ENCODE assay signal across 1 cellular context in the genomic region with DNA sequence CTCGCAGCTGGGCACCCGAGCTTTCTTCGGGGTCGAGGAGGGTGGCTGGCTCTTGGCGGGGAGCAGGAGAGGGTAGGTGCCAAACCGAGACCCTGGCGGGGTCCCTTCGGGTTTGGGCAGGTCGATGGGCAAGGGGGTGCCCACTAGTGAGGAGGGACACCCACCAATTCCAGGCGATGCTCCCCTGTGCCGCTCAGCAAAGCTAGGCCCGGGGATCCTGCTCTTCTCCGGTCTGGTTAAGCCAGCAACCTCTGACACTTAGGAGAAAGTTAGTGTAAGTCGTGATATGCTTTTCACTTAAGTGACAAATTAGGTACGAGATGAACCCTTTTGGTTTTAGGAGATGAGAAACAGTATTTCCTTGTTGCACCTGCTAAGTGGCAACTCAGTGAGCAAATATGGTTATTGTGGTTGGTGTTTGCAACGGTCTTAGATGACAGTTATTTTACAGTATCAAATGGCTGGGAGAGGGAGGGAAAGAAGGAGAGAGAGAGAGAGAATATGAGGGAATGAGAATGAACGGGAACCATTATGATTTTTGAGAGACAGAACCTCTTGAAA.
TF ChIP-seq lines count a peak whose summit lies in the region.

No MANE protein-coding gene starts in this region.

TF ChIP-seq in K562, 482 proteins besides CTCF, POLR2A, EP300 and RAD21 (continued from another document and continues in another):
- TF ChIP-seq, protein P1, sequence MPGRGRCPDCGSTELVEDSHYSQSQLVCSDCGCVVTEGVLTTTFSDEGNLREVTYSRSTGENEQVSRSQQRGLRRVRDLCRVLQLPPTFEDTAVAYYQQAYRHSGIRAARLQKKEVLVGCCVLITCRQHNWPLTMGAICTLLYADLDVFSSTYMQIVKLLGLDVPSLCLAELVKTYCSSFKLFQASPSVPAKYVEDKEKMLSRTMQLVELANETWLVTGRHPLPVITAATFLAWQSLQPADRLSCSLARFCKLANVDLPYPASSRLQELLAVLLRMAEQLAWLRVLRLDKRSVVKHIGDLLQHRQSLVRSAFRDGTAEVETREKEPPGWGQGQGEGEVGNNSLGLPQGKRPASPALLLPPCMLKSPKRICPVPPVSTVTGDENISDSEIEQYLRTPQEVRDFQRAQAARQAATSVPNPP (IDR thresholded peaks at IDR 0.05; ENCODE audit: borderline replicate concordance, insufficient read depth, insufficient read length), result no peak
- TF ChIP-seq SMARCA4 (IDR thresholded peaks at IDR 0.05) (no peak), MTA1 (IDR thresholded peaks at IDR 0.05; ENCODE audit: borderline replicate concordance) (peak; percentile 20; the same call in 1 of the 2 replicates), FOXA3 (CRISPR knock-in tag; conservative IDR thresholded peaks at IDR 0.05 in 1 of 2, IDR thresholded peaks at IDR 0.05 in 1 of 2) (0 out of 4 replicates have a peak, but pooled peaks of 1 of the 2 experiments have one; percentile 8), TCF7 (IDR thresholded peaks at IDR 0.05; ENCODE audit: borderline replicate concordance) (no peak), THRAP3 (IDR thresholded peaks at IDR 0.05; ENCODE audit: borderline replicate concordance) (no peak), MEIS2 (IDR thresholded peaks at IDR 0.05; ENCODE audit: partially characterized antibody) (peak; percentile 5), ZNF232 (CRISPR knock-in tag; IDR thresholded peaks at IDR 0.05) (0 out of 2 replicates have a peak, but pooled peaks have one; percentile 46), GATAD2A (IDR thresholded peaks at IDR 0.05) (0 out of 2 replicates have a peak, but pooled peaks have one; percentile 5), TEAD4 (IDR thresholded peaks at IDR 0.05; ENCODE audit: low read length) (no peak), TEAD4 (CRISPR knock-in tag; IDR thresholded peaks at IDR 0.05; ENCODE audit: borderline replicate concordance) (no peak), HDAC2 (IDR thresholded peaks at IDR 0.05) (0 out of 2 replicates have a peak, but pooled peaks have one; percentile 43), EHMT2 (IDR thresholded peaks at IDR 0.05) (0 out of 2 replicates have a peak, but pooled peaks have one; percentile 17), HDAC1 (IDR thresholded peaks at IDR 0.05) (peak in 1 of 2 experiments; percentile 38; a peak in 1 of 4 replicates), POLR3G (IDR thresholded peaks at IDR 0.05; ENCODE audit: extremely low read depth, insufficient read length, insufficient replicate concordance) (no peak), FOXK1 (CRISPR knock-in tag; IDR thresholded peaks at IDR 0.05; ENCODE audit: borderline replicate concordance) (peak; percentile 73; the same call in 1 of the 2 replicates), HMGN3 (IDR thresholded peaks at IDR 0.05; ENCODE audit: borderline replicate concordance, extremely low read depth, insufficient read length, low read depth, low read length) (no peak), ETV5 (CRISPR knock-in tag; IDR thresholded peaks at IDR 0.05; ENCODE audit: low read depth) (peak; percentile 12; the same call in 1 of the 2 replicates), HNRNPH1 (optimal IDR thresholded peaks at IDR 0.05; ENCODE audit: low read depth, low read length) (no peak)
- TF ChIP-seq, protein P2, sequence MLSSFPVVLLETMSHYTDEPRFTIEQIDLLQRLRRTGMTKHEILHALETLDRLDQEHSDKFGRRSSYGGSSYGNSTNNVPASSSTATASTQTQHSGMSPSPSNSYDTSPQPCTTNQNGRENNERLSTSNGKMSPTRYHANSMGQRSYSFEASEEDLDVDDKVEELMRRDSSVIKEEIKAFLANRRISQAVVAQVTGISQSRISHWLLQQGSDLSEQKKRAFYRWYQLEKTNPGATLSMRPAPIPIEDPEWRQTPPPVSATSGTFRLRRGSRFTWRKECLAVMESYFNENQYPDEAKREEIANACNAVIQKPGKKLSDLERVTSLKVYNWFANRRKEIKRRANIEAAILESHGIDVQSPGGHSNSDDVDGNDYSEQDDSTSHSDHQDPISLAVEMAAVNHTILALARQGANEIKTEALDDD (IDR thresholded peaks at IDR 0.05), result peak; percentile 50; the same call in 1 of the 2 replicates
- TF ChIP-seq, protein P3, sequence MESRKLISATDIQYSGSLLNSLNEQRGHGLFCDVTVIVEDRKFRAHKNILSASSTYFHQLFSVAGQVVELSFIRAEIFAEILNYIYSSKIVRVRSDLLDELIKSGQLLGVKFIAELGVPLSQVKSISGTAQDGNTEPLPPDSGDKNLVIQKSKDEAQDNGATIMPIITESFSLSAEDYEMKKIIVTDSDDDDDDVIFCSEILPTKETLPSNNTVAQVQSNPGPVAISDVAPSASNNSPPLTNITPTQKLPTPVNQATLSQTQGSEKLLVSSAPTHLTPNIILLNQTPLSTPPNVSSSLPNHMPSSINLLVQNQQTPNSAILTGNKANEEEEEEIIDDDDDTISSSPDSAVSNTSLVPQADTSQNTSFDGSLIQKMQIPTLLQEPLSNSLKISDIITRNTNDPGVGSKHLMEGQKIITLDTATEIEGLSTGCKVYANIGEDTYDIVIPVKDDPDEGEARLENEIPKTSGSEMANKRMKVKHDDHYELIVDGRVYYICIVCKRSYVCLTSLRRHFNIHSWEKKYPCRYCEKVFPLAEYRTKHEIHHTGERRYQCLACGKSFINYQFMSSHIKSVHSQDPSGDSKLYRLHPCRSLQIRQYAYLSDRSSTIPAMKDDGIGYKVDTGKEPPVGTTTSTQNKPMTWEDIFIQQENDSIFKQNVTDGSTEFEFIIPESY (CRISPR knock-in tag; IDR thresholded peaks at IDR 0.05), result 0 out of 2 replicates have a peak, but pooled peaks have one; percentile 19
- TF ChIP-seq, protein P4, sequence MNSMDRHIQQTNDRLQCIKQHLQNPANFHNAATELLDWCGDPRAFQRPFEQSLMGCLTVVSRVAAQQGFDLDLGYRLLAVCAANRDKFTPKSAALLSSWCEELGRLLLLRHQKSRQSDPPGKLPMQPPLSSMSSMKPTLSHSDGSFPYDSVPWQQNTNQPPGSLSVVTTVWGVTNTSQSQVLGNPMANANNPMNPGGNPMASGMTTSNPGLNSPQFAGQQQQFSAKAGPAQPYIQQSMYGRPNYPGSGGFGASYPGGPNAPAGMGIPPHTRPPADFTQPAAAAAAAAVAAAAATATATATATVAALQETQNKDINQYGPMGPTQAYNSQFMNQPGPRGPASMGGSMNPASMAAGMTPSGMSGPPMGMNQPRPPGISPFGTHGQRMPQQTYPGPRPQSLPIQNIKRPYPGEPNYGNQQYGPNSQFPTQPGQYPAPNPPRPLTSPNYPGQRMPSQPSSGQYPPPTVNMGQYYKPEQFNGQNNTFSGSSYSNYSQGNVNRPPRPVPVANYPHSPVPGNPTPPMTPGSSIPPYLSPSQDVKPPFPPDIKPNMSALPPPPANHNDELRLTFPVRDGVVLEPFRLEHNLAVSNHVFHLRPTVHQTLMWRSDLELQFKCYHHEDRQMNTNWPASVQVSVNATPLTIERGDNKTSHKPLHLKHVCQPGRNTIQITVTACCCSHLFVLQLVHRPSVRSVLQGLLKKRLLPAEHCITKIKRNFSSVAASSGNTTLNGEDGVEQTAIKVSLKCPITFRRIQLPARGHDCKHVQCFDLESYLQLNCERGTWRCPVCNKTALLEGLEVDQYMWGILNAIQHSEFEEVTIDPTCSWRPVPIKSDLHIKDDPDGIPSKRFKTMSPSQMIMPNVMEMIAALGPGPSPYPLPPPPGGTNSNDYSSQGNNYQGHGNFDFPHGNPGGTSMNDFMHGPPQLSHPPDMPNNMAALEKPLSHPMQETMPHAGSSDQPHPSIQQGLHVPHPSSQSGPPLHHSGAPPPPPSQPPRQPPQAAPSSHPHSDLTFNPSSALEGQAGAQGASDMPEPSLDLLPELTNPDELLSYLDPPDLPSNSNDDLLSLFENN (IDR thresholded peaks at IDR 0.05; ENCODE audit: low read depth in 2 of 2, low read length in 2 of 2), result no peak
- TF ChIP-seq, protein P5, sequence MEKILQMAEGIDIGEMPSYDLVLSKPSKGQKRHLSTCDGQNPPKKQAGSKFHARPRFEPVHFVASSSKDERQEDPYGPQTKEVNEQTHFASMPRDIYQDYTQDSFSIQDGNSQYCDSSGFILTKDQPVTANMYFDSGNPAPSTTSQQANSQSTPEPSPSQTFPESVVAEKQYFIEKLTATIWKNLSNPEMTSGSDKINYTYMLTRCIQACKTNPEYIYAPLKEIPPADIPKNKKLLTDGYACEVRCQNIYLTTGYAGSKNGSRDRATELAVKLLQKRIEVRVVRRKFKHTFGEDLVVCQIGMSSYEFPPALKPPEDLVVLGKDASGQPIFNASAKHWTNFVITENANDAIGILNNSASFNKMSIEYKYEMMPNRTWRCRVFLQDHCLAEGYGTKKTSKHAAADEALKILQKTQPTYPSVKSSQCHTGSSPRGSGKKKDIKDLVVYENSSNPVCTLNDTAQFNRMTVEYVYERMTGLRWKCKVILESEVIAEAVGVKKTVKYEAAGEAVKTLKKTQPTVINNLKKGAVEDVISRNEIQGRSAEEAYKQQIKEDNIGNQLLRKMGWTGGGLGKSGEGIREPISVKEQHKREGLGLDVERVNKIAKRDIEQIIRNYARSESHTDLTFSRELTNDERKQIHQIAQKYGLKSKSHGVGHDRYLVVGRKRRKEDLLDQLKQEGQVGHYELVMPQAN (IDR thresholded peaks at IDR 0.05; ENCODE audit: borderline replicate concordance), result peak; percentile 12; the same call in 1 of the 2 replicates
- TF ChIP-seq, protein P6, sequence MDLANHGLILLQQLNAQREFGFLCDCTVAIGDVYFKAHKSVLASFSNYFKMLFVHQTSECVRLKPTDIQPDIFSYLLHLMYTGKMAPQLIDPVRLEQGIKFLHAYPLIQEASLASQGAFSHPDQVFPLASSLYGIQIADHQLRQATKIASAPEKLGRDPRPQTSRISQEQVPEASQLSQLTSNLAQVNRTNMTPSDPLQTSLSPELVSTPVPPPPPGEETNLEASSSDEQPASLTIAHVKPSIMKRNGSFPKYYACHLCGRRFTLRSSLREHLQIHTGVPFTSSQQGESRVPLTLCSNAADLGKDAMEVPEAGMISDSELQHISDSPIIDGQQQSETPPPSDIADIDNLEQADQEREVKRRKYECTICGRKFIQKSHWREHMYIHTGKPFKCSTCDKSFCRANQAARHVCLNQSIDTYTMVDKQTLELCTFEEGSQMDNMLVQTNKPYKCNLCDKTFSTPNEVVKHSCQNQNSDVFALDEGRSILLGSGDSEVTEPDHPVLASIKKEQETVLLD (IDR thresholded peaks at IDR 0.05), result 0 out of 2 replicates have a peak, but pooled peaks have one; percentile 19
- TF ChIP-seq, protein P7, sequence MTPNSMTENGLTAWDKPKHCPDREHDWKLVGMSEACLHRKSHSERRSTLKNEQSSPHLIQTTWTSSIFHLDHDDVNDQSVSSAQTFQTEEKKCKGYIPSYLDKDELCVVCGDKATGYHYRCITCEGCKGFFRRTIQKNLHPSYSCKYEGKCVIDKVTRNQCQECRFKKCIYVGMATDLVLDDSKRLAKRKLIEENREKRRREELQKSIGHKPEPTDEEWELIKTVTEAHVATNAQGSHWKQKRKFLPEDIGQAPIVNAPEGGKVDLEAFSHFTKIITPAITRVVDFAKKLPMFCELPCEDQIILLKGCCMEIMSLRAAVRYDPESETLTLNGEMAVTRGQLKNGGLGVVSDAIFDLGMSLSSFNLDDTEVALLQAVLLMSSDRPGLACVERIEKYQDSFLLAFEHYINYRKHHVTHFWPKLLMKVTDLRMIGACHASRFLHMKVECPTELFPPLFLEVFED (CRISPR knock-in tag; conservative IDR thresholded peaks at IDR 0.05), result peak; percentile 77; the same call in 1 of the 2 replicates
- TF ChIP-seq, protein P8, sequence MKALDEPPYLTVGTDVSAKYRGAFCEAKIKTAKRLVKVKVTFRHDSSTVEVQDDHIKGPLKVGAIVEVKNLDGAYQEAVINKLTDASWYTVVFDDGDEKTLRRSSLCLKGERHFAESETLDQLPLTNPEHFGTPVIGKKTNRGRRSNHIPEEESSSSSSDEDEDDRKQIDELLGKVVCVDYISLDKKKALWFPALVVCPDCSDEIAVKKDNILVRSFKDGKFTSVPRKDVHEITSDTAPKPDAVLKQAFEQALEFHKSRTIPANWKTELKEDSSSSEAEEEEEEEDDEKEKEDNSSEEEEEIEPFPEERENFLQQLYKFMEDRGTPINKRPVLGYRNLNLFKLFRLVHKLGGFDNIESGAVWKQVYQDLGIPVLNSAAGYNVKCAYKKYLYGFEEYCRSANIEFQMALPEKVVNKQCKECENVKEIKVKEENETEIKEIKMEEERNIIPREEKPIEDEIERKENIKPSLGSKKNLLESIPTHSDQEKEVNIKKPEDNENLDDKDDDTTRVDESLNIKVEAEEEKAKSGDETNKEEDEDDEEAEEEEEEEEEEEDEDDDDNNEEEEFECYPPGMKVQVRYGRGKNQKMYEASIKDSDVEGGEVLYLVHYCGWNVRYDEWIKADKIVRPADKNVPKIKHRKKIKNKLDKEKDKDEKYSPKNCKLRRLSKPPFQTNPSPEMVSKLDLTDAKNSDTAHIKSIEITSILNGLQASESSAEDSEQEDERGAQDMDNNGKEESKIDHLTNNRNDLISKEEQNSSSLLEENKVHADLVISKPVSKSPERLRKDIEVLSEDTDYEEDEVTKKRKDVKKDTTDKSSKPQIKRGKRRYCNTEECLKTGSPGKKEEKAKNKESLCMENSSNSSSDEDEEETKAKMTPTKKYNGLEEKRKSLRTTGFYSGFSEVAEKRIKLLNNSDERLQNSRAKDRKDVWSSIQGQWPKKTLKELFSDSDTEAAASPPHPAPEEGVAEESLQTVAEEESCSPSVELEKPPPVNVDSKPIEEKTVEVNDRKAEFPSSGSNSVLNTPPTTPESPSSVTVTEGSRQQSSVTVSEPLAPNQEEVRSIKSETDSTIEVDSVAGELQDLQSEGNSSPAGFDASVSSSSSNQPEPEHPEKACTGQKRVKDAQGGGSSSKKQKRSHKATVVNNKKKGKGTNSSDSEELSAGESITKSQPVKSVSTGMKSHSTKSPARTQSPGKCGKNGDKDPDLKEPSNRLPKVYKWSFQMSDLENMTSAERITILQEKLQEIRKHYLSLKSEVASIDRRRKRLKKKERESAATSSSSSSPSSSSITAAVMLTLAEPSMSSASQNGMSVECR (CRISPR knock-in tag; IDR thresholded peaks at IDR 0.05), result 0 out of 2 replicates have a peak, but pooled peaks have one; percentile 6
